ENCODE assay signal across 19 cellular contexts in genomic region chr10:129102906-129103693, GRCh38.
DNase-seq lines count a peak whose midpoint lies in the region; ATAC-seq and TF ChIP-seq lines count a peak whose summit lies in the region.
"Had no signal": no experiment of that assay in that cellular context is flagged by ENCODE, and none has a peak within 500 bp of the region (broad histone marks: within the 10 kb centered on the region; RNA-seq: fewer than 3 reads in every experiment).

No MANE protein-coding gene starts in this region.

- peak overlapping the region; percentile 16 for H3K27ac Mint-ChIP-seq in activated naive CD4-positive, alpha-beta T cell treated with anti-CD3 and anti-CD28 coated beads for 36 hours
- H3K27ac Mint-ChIP-seq in endothelial cell (ENCODE audit: unreplicated experiment), result peak overlapping the region; percentile 21
- H3K27ac Mint-ChIP-seq in naive thymus-derived CD8-positive, alpha-beta T cell, result peak overlapping the region in 9 of 10 donors; percentile 1 to 95 (median 86)
- H3K27ac Mint-ChIP-seq: endodermal cell, H9 had no signal

- DNase-seq in activated naive CD4-positive, alpha-beta T cell treated with anti-CD3 and anti-CD28 coated beads for 36 hours, result peak; percentile 12
- no peak for DNase-seq in activated naive CD4-positive, alpha-beta T cell (lab: John Stamatoyannopoulos, UW)
- DNase-seq in M059J (ENCODE audit: low read depth) (peak; percentile 26), endothelial cell (ENCODE audit: low spot score) (no peak), NCI-H82 (lab: John Stamatoyannopoulos, UW) (no peak)
- no peak for DNase-seq in naive thymus-derived CD8-positive, alpha-beta T cell
- no peak for DNase-seq in activated effector memory CD4-positive, alpha-beta T cell treated with anti-CD3 and anti-CD28 coated beads, Interleukin-2, amount 50 U/mL, for 16 hours
- DNase-seq: activated CD4-positive, alpha-beta T cell treated with anti-CD3 and anti-CD28 coated beads for 4 hours; Calu3; cortex of kidney; endodermal cell; H9; Karpas-422; NCI-H1092 treated with DMSO at 0.1 percent for 48 hours; NCI-H1930; NCI-H526; stimulated activated CD4-positive, alpha-beta T cell treated with anti-CD3 and anti-CD28 coated beads, Interleukin-2, amount 100 ng/mL, for 24 hours had no signal

- no peaks in the 10 kb centered on the region for H3K27me3 Mint-ChIP-seq in activated naive CD4-positive, alpha-beta T cell treated with anti-CD3 and anti-CD28 coated beads for 36 hours (ENCODE audit: low read depth)
- no peaks in the 10 kb centered on the region for H3K27me3 Mint-ChIP-seq in endothelial cell (ENCODE audit: unreplicated experiment)
- no peaks in the 10 kb centered on the region for H3K27me3 Mint-ChIP-seq in naive thymus-derived CD8-positive, alpha-beta T cell

- intact Hi-C loops in activated naive CD4-positive, alpha-beta T cell treated with anti-CD3 and anti-CD28 coated beads for 36 hours (cut with micrococcal nuclease), result loop anchor here (5.0 kb wide), 1 partner anchor 46 kb away; no protein-coding TSS in a partner anchor

- no peaks in the 10 kb centered on the region for H3K9me3 Mint-ChIP-seq in activated naive CD4-positive, alpha-beta T cell treated with anti-CD3 and anti-CD28 coated beads for 36 hours
- no peaks in the 10 kb centered on the region for H3K9me3 Mint-ChIP-seq in endothelial cell (ENCODE audit: unreplicated experiment)
- no peaks in the 10 kb centered on the region for H3K9me3 Mint-ChIP-seq in naive thymus-derived CD8-positive, alpha-beta T cell
- H3K9me3 Mint-ChIP-seq: endodermal cell, H9 had no signal

- TF ChIP-seq CTCF in endothelial cell (IDR thresholded peaks at IDR 0.05; ENCODE audit: unreplicated experiment), result no peak

- H3K4me1 Mint-ChIP-seq in activated naive CD4-positive, alpha-beta T cell treated with anti-CD3 and anti-CD28 coated beads for 36 hours (ENCODE audit: low read depth), result peaks cover 63% of the 10 kb centered on the region
- peaks cover 11% of the 10 kb centered on the region for H3K4me1 Mint-ChIP-seq in endothelial cell (ENCODE audit: unreplicated experiment)
- H3K4me1 Mint-ChIP-seq in naive thymus-derived CD8-positive, alpha-beta T cell, result peaks cover 41 to 87% (median 62%) of the 10 kb centered on the region in 4 donors
- H3K4me1 Mint-ChIP-seq: endodermal cell had no signal

- no peaks in the 10 kb centered on the region for H3K36me3 Mint-ChIP-seq in activated naive CD4-positive, alpha-beta T cell treated with anti-CD3 and anti-CD28 coated beads for 36 hours (ENCODE audit: low read depth)
- H3K36me3 Mint-ChIP-seq in endothelial cell (ENCODE audit: low read depth, unreplicated experiment), result no peaks in the 10 kb centered on the region
- H3K36me3 Mint-ChIP-seq in naive thymus-derived CD8-positive, alpha-beta T cell, result no peaks in the 10 kb centered on the region

- POLR2A ChIA-PET in naive thymus-derived CD8-positive, alpha-beta T cell (lab: Charles Lee), result interaction anchor here (0.7 to 1.3 kb wide), 2 partner anchors 68 to 335 kb away, joined by 3 to 9 read pairs; no protein-coding TSS in a partner anchor

- H3K4me3 Mint-ChIP-seq in activated naive CD4-positive, alpha-beta T cell treated with anti-CD3 and anti-CD28 coated beads for 36 hours, result no peak overlapping the region
- no peak overlapping the region for H3K4me3 Mint-ChIP-seq in endothelial cell (ENCODE audit: unreplicated experiment)
- H3K4me3 Mint-ChIP-seq in naive thymus-derived CD8-positive, alpha-beta T cell, result peak overlapping the region in 4 of 10 donors; percentile 7 to 80 (median 52)
- H3K4me3 Mint-ChIP-seq: endodermal cell, H9 had no signal

- ATAC-seq in naive thymus-derived CD8-positive, alpha-beta T cell, result no peak
- no peak for ATAC-seq in GM19397 (IDR thresholded peaks at IDR 0.05; ENCODE audit: unreplicated experiment)
- ATAC-seq: A549 had no signal

- CTCF ChIA-PET in activated naive CD4-positive, alpha-beta T cell treated with anti-CD3 and anti-CD28 coated beads for 36 hours (lab: Charles Lee), result interaction anchor here (1.0 kb wide), 1 partner anchor 71 kb away, joined by 3 read pairs; no protein-coding TSS in a partner anchor

Comparison
In these comparisons a context has a peak if more than half of its experiments do, and no peak if none do; other contexts are left out.
1. DNase-seq: peak in activated naive CD4-positive, alpha-beta T cell treated with anti-CD3 and anti-CD28 coated beads for 36 hours (single experiment) and M059J (single experiment); none in activated naive CD4-positive, alpha-beta T cell (0 of 4), endothelial cell (single experiment), naive thymus-derived CD8-positive, alpha-beta T cell (0 of 10), activated effector memory CD4-positive, alpha-beta T cell treated with anti-CD3 and anti-CD28 coated beads, Interleukin-2, amount 50 U/mL, for 16 hours (single experiment) and NCI-H82 (single experiment).
2. H3K27ac Mint-ChIP-seq: peak in every context shown above with its lines; median percentile 86 in naive thymus-derived CD8-positive, alpha-beta T cell; 21 in endothelial cell; 16 in activated naive CD4-positive, alpha-beta T cell treated with anti-CD3 and anti-CD28 coated beads for 36 hours.